Comparison of ENCODE assay signal across 19 cellular contexts in the genomic region with DNA sequence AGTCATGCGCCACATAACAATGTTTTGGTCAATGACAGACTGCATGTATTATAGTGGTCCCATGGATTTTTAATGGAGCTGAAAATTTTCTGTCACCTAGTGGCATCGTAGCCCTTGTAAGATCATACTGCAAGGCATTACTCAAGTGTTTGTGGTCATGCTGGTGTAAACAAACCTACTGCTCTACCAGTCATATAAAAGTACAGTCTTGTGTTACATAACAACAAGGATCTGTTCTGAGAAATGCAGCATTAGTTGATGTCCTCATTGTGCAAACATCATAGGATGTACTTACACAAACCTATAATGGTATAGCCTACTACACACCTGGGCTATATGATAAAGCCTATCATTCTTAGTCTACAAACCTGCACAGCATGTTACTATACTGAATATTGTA. TPM values are rescaled to one million over a fixed set of nuclear protein-coding genes. Genes with fewer than 3 reads are reported as not detected.
DNase-seq lines count a peak whose midpoint lies in the region; ATAC-seq lines count a peak whose summit lies in the region.
"Had no signal": no experiment of that assay in that cellular context is flagged by ENCODE, and none has a peak within 500 bp of the region (broad histone marks: within the 10 kb centered on the region; RNA-seq: fewer than 3 reads in every experiment).

No MANE protein-coding gene starts in this region.

- H3K27me3 Mint-ChIP-seq in activated naive CD8-positive, alpha-beta T cell treated with anti-CD3 and anti-CD28 coated beads, Interleukin-2, amount 50 U/mL, for 24 hours, result peaks cover 2% of the 10 kb centered on the region
- peaks cover 5% of the 10 kb centered on the region for H3K27me3 Mint-ChIP-seq in activated naive CD8-positive, alpha-beta T cell treated with anti-CD3 and anti-CD28 coated beads for 36 hours

- peaks cover 31% of the 10 kb centered on the region for H3K4me1 Mint-ChIP-seq in activated naive CD8-positive, alpha-beta T cell treated with anti-CD3 and anti-CD28 coated beads, Interleukin-2, amount 50 U/mL, for 24 hours
- peaks cover 21% of the 10 kb centered on the region for H3K4me1 Mint-ChIP-seq in activated naive CD8-positive, alpha-beta T cell treated with anti-CD3 and anti-CD28 coated beads for 36 hours
- H3K4me1 Mint-ChIP-seq: H9 had no signal

- H3K9me3 Mint-ChIP-seq in activated naive CD8-positive, alpha-beta T cell treated with anti-CD3 and anti-CD28 coated beads, Interleukin-2, amount 50 U/mL, for 24 hours, result peaks cover 10% of the 10 kb centered on the region
- H3K9me3 Mint-ChIP-seq in activated naive CD8-positive, alpha-beta T cell treated with anti-CD3 and anti-CD28 coated beads for 36 hours, result peaks cover 8% of the 10 kb centered on the region

- H3K27ac Mint-ChIP-seq in activated naive CD8-positive, alpha-beta T cell treated with anti-CD3 and anti-CD28 coated beads, Interleukin-2, amount 50 U/mL, for 24 hours, result peak overlapping the region; percentile 82
- H3K27ac Mint-ChIP-seq in activated naive CD8-positive, alpha-beta T cell treated with anti-CD3 and anti-CD28 coated beads for 36 hours, result no peak overlapping the region
- H3K27ac Mint-ChIP-seq: H9 had no signal

- no peak for ATAC-seq in activated naive CD8-positive, alpha-beta T cell treated with anti-CD3 and anti-CD28 coated beads, Interleukin-2, amount 50 U/mL, for 24 hours
- ATAC-seq in HG03045 (IDR thresholded peaks at IDR 0.05; ENCODE audit: unreplicated experiment), result no peak
- ATAC-seq: PC-3 had no signal

- no peak overlapping the region for H3K27ac ChIP-seq in epithelial cell of prostate

- no peak for DNase-seq in activated naive CD8-positive, alpha-beta T cell treated with anti-CD3 and anti-CD28 coated beads, Interleukin-2, amount 50 U/mL, for 24 hours
- DNase-seq in activated naive CD8-positive, alpha-beta T cell treated with anti-CD3 and anti-CD28 coated beads for 36 hours, result no peak
- DNase-seq in amniotic epithelial cell (ENCODE audit: low read depth) (peak; percentile 62), epithelial cell of prostate (ENCODE audit: low read depth, low spot score) (peak; percentile 12), medulla oblongata (ENCODE audit: extremely low spot score) (no peak), iPS-NIHi7 (ENCODE audit: extremely low spot score) (no peak)
- DNase-seq in activated CD8-positive, alpha-beta memory T cell treated with anti-CD3 and anti-CD28 coated beads, Interleukin-2, amount 50 U/mL, for 4 hours, result no peak
- DNase-seq: DMS153, GDM1, H9, KBM-7, MM.1S, NCI-H2029, NCI-H446, NCI-H524 treated with DMSO at 0.1 percent for 48 hours, NCI-H774, PC-3, SK-N-SH had no signal

- peaks cover 8% of the 10 kb centered on the region for H3K36me3 Mint-ChIP-seq in activated naive CD8-positive, alpha-beta T cell treated with anti-CD3 and anti-CD28 coated beads, Interleukin-2, amount 50 U/mL, for 24 hours (ENCODE audit: low read depth)
- peaks cover 9% of the 10 kb centered on the region for H3K36me3 Mint-ChIP-seq in activated naive CD8-positive, alpha-beta T cell treated with anti-CD3 and anti-CD28 coated beads for 36 hours

- H3K4me3 Mint-ChIP-seq in activated naive CD8-positive, alpha-beta T cell treated with anti-CD3 and anti-CD28 coated beads, Interleukin-2, amount 50 U/mL, for 24 hours, result no peak overlapping the region
- H3K4me3 Mint-ChIP-seq in activated naive CD8-positive, alpha-beta T cell treated with anti-CD3 and anti-CD28 coated beads for 36 hours, result no peak overlapping the region
- H3K4me3 Mint-ChIP-seq: H9 had no signal

RNA-seq across cellular contexts. Expression of gene COX18, which starts 34.6 kb away (rescaled TPM):
- total RNA-seq in activated naive CD8-positive, alpha-beta T cell treated with anti-CD3 and anti-CD28 coated beads for 36 hours, result 10 to 100 TPM; 22.7 to 24.5 TPM

Comparison
In these comparisons a context has a peak if more than half of its experiments do, and no peak if none do; other contexts are left out.
1. DNase-seq: peak in amniotic epithelial cell (single experiment) and epithelial cell of prostate (single experiment); none in activated naive CD8-positive, alpha-beta T cell treated with anti-CD3 and anti-CD28 coated beads, Interleukin-2, amount 50 U/mL, for 24 hours (single experiment), activated naive CD8-positive, alpha-beta T cell treated with anti-CD3 and anti-CD28 coated beads for 36 hours (single experiment), medulla oblongata (single experiment), iPS-NIHi7 (single experiment) and activated CD8-positive, alpha-beta memory T cell treated with anti-CD3 and anti-CD28 coated beads, Interleukin-2, amount 50 U/mL, for 4 hours (single experiment).